ENCODE assay signal across 8 cellular contexts in genomic region chr6:44096615-44097014, GRCh38. TPM values are rescaled to one million over a fixed set of nuclear protein-coding genes. Genes with fewer than 3 reads are reported as not detected.
DNase-seq lines count a peak whose midpoint lies in the region; ATAC-seq and TF ChIP-seq lines count a peak whose summit lies in the region.

No MANE protein-coding gene starts in this region.

- no peaks in the 10 kb centered on the region for H3K4me1 Mint-ChIP-seq in activated CD8-positive, alpha-beta T cell treated with anti-CD3 and anti-CD28 coated beads for 36 hours (ENCODE audit: low read depth)

- DNase-seq in ELR (ENCODE audit: low read depth) (peak; percentile 80), NCI-H748 treated with DMSO at 0.1 percent for 48 hours (lab: John Stamatoyannopoulos, UW) (peak; percentile 43), midbrain (lab: John Stamatoyannopoulos, UW) (peak; percentile 77)
- DNase-seq in activated CD8-positive, alpha-beta T cell treated with anti-CD3 and anti-CD28 coated beads for 36 hours, result peak; percentile 86
- DNase-seq in effector CD4-positive, alpha-beta T cell, result peak; percentile 70
- DNase-seq in stimulated activated CD8-positive, alpha-beta memory T cell treated with anti-CD3 and anti-CD28 coated beads, Interleukin-4, amount 100 ng/mL, for 24 hours (ENCODE audit: low read depth), result peak; percentile 57

- POLR2A ChIA-PET in activated CD8-positive, alpha-beta T cell treated with anti-CD3 and anti-CD28 coated beads for 36 hours (lab: Charles Lee), result no interaction called here

- H3K27ac Mint-ChIP-seq in activated CD8-positive, alpha-beta T cell treated with anti-CD3 and anti-CD28 coated beads for 36 hours, result no peak overlapping the region

- ATAC-seq in HG02973 (IDR thresholded peaks at IDR 0.05; ENCODE audit: unreplicated experiment), result peak; percentile 52
- peak; percentile 96 for ATAC-seq in activated CD8-positive, alpha-beta T cell treated with anti-CD3 and anti-CD28 coated beads for 36 hours
- no peak for ATAC-seq in HG02981 (IDR thresholded peaks at IDR 0.05; ENCODE audit: unreplicated experiment)

- H3K9me3 Mint-ChIP-seq in activated CD8-positive, alpha-beta T cell treated with anti-CD3 and anti-CD28 coated beads for 36 hours, result no peaks in the 10 kb centered on the region

- no peaks in the 10 kb centered on the region for H3K27me3 Mint-ChIP-seq in activated CD8-positive, alpha-beta T cell treated with anti-CD3 and anti-CD28 coated beads for 36 hours

- no peak overlapping the region for H3K4me3 Mint-ChIP-seq in activated CD8-positive, alpha-beta T cell treated with anti-CD3 and anti-CD28 coated beads for 36 hours

- intact Hi-C loops in activated CD8-positive, alpha-beta T cell treated with anti-CD3 and anti-CD28 coated beads for 36 hours (cut with micrococcal nuclease), result loop anchor here (2.0 to 5.0 kb wide), 2 partner anchors 54 to 241 kb away; no protein-coding TSS in a partner anchor

- H3K36me3 Mint-ChIP-seq in activated CD8-positive, alpha-beta T cell treated with anti-CD3 and anti-CD28 coated beads for 36 hours (ENCODE audit: low read depth), result no peaks in the 10 kb centered on the region

- peak; percentile 71 for TF ChIP-seq CTCF in activated CD8-positive, alpha-beta T cell treated with anti-CD3 and anti-CD28 coated beads for 36 hours (IDR thresholded peaks at IDR 0.05)

- CTCF ChIA-PET in activated CD8-positive, alpha-beta T cell treated with anti-CD3 and anti-CD28 coated beads for 36 hours (lab: Charles Lee), result interaction anchor here (0.6 to 6.3 kb wide), 33 partner anchors 10 to 393 kb away, joined by 3 to 60 read pairs (median 4); partner anchors contain the start of gene VEGFA

RNA-seq across cellular contexts. Expression of gene MRPL14, which starts 30.6 kb away (rescaled TPM):
- 10 to 100 TPM; 42.8 to 44.3 TPM for total RNA-seq in activated CD8-positive, alpha-beta T cell treated with anti-CD3 and anti-CD28 coated beads for 36 hours

RNA-seq across cellular contexts. Expression of gene TMEM63B, which starts 30.7 kb away (rescaled TPM):
- 10 to 100 TPM in 1 of 2 experiments, 1 to 10 TPM in 1; 9.1 to 12.9 TPM for total RNA-seq in activated CD8-positive, alpha-beta T cell treated with anti-CD3 and anti-CD28 coated beads for 36 hours
